ENCODE assay signal across 1 cellular context in genomic region chr1:8065369-8065768, GRCh38.
TF ChIP-seq lines count a peak whose summit lies in the region.

No MANE protein-coding gene starts in this region.

TF ChIP-seq in HCT116, 20 proteins besides CTCF, POLR2A, EP300 and RAD21 (continued from another document):
- TF ChIP-seq ZBTB33 (IDR thresholded peaks at IDR 0.05; ENCODE audit: extremely low read depth, insufficient replicate concordance, low read length) (no peak), CBX3 (IDR thresholded peaks at IDR 0.05; ENCODE audit: low read depth) (no peak)
